29 cellular contexts compared by ENCODE assay signal in genomic region chr2:20989404-20989803, GRCh38. TPM values are rescaled to one million over a fixed set of nuclear protein-coding genes. Genes with fewer than 3 reads are reported as not detected.
DNase-seq lines count a peak whose midpoint lies in the region; ATAC-seq, FAIRE-seq and TF ChIP-seq lines count a peak whose summit lies in the region.
"Had no signal": no experiment of that assay in that cellular context is flagged by ENCODE, and none has a peak within 500 bp of the region (broad histone marks: within the 10 kb centered on the region; RNA-seq: fewer than 3 reads in every experiment).

No MANE protein-coding gene starts in this region.

- no peaks in the 10 kb centered on the region for H3K36me3 ChIP-seq in BLaER1
- H3K36me3 ChIP-seq: BE2C, HAP-1 had no signal

- H3K4me3 Mint-ChIP-seq in chondrocyte (ENCODE audit: unreplicated experiment) (no peak overlapping the region), nephron (no peak overlapping the region)
- no peak overlapping the region for H3K4me3 Mint-ChIP-seq in stimulated activated effector memory CD8-positive, alpha-beta T cell treated with anti-CD3 and anti-CD28 coated beads, Interleukin-12 subunit alpha, Interleukin-12 subunit beta, amount 100 ng/mL, for 72 hours
- H3K4me3 Mint-ChIP-seq in stimulated activated naive CD8-positive, alpha-beta T cell treated with anti-CD3 and anti-CD28 coated beads, Interleukin-15, amount 100 ng/mL, for 72 hours: no peak overlapping the region
- H3K4me3 Mint-ChIP-seq: CD4-positive, CD25-positive, alpha-beta regulatory T cell; HFFc6 had no signal

- H3K9ac ChIP-seq in BLaER1: no peak overlapping the region

- no peaks in the 10 kb centered on the region for H4K20me1 ChIP-seq in BLaER1

- H3K27me3 ChIP-seq in BLaER1: no peaks in the 10 kb centered on the region
- H3K27me3 ChIP-seq: BE2C had no signal

- DNase-seq in chondrocyte (ENCODE audit: low spot score): no peak
- DNase-seq in stimulated activated effector memory CD8-positive, alpha-beta T cell treated with anti-CD3 and anti-CD28 coated beads, Interleukin-12 subunit alpha, Interleukin-12 subunit beta, amount 100 ng/mL, for 72 hours (ENCODE audit: low spot score in 2 of 2): no peak
- no peak for DNase-seq in stimulated activated naive CD8-positive, alpha-beta T cell treated with anti-CD3 and anti-CD28 coated beads, Interleukin-15, amount 100 ng/mL, for 72 hours
- no peak for DNase-seq in DMS79 (lab: John Stamatoyannopoulos, UW)
- no peak for DNase-seq in MV-4-11 (lab: John Stamatoyannopoulos, UW)
- no peak for DNase-seq in HTR-8/SVneo (ENCODE audit: insufficient read length, low spot score)
- DNase-seq: 8988T; ACHN; BE2C; CD4-positive, CD25-positive, alpha-beta regulatory T cell; DMS153; GOT3; HFFc6; KBM-7; NCI-H2081; NCI-H2227 treated with DMSO at 0.1 percent for 48 hours; NCI-H526 treated with DMSO at 0.1 percent for 48 hours; SHP77 had no signal

- peaks cover 66% of the 10 kb centered on the region for H3K4me1 Mint-ChIP-seq in chondrocyte (ENCODE audit: low read depth)
- H3K4me1 Mint-ChIP-seq in nephron: peaks cover 14% of the 10 kb centered on the region
- H3K4me1 Mint-ChIP-seq in stimulated activated effector memory CD8-positive, alpha-beta T cell treated with anti-CD3 and anti-CD28 coated beads, Interleukin-12 subunit alpha, Interleukin-12 subunit beta, amount 100 ng/mL, for 72 hours: no peaks in the 10 kb centered on the region
- no peaks in the 10 kb centered on the region for H3K4me1 Mint-ChIP-seq in stimulated activated naive CD8-positive, alpha-beta T cell treated with anti-CD3 and anti-CD28 coated beads, Interleukin-15, amount 100 ng/mL, for 72 hours
- H3K4me1 Mint-ChIP-seq: CD4-positive, CD25-positive, alpha-beta regulatory T cell had no signal

- H3K4me3 ChIP-seq in BLaER1: no peak overlapping the region
- H3K4me3 ChIP-seq: HAP-1 had no signal

- H3K27ac ChIP-seq in BLaER1: peak overlapping the region; percentile 51
- H3K27ac ChIP-seq: RWPE1 had no signal

- H3K36me3 Mint-ChIP-seq in chondrocyte (ENCODE audit: low read depth) (no peaks in the 10 kb centered on the region), nephron (ENCODE audit: low read depth) (no peaks in the 10 kb centered on the region)
- no peaks in the 10 kb centered on the region for H3K36me3 Mint-ChIP-seq in stimulated activated effector memory CD8-positive, alpha-beta T cell treated with anti-CD3 and anti-CD28 coated beads, Interleukin-12 subunit alpha, Interleukin-12 subunit beta, amount 100 ng/mL, for 72 hours
- H3K36me3 Mint-ChIP-seq: CD4-positive, CD25-positive, alpha-beta regulatory T cell had no signal

- no peak for FAIRE-seq in HTR-8/SVneo (lab: Jason Lieb, UNC)

- H3K9me3 ChIP-seq in BLaER1: no peaks in the 10 kb centered on the region
- H3K9me3 ChIP-seq: BE2C, HAP-1 had no signal

- TF ChIP-seq CTCF in chondrocyte (IDR thresholded peaks at IDR 0.05) (no peak), nephron (IDR thresholded peaks at IDR 0.05; ENCODE audit: unreplicated experiment in 3 of 3) (no peak)

- no peak for ATAC-seq in stimulated activated effector memory CD8-positive, alpha-beta T cell treated with anti-CD3 and anti-CD28 coated beads, Interleukin-12 subunit alpha, Interleukin-12 subunit beta, amount 100 ng/mL, for 72 hours
- ATAC-seq in stimulated activated naive CD8-positive, alpha-beta T cell treated with anti-CD3 and anti-CD28 coated beads, Interleukin-15, amount 100 ng/mL, for 72 hours: no peak
- ATAC-seq: Panc1 had no signal

- peaks cover 40% of the 10 kb centered on the region for H3K4me1 ChIP-seq in BLaER1
- H3K4me1 ChIP-seq: BE2C, HAP-1 had no signal

- H3K9me3 Mint-ChIP-seq in chondrocyte (ENCODE audit: low read depth) (no peaks in the 10 kb centered on the region), nephron (no peaks in the 10 kb centered on the region)
- no peaks in the 10 kb centered on the region for H3K9me3 Mint-ChIP-seq in stimulated activated effector memory CD8-positive, alpha-beta T cell treated with anti-CD3 and anti-CD28 coated beads, Interleukin-12 subunit alpha, Interleukin-12 subunit beta, amount 100 ng/mL, for 72 hours
- H3K9me3 Mint-ChIP-seq in stimulated activated naive CD8-positive, alpha-beta T cell treated with anti-CD3 and anti-CD28 coated beads, Interleukin-15, amount 100 ng/mL, for 72 hours: no peaks in the 10 kb centered on the region

- H3K4me2 ChIP-seq in BLaER1: peak overlapping the region; percentile 81

- H3K27me3 Mint-ChIP-seq in chondrocyte (ENCODE audit: low read depth) (peaks cover 4% of the 10 kb centered on the region), nephron (ENCODE audit: low read depth) (peaks cover 25% of the 10 kb centered on the region)
- no peaks in the 10 kb centered on the region for H3K27me3 Mint-ChIP-seq in stimulated activated naive CD8-positive, alpha-beta T cell treated with anti-CD3 and anti-CD28 coated beads, Interleukin-15, amount 100 ng/mL, for 72 hours

- H3K27ac Mint-ChIP-seq in chondrocyte (ENCODE audit: unreplicated experiment) (peak overlapping the region; percentile 39), nephron (peak overlapping the region in 2 of 3 experiments; percentile 25 to 45)
- H3K27ac Mint-ChIP-seq in stimulated activated effector memory CD8-positive, alpha-beta T cell treated with anti-CD3 and anti-CD28 coated beads, Interleukin-12 subunit alpha, Interleukin-12 subunit beta, amount 100 ng/mL, for 72 hours: peak overlapping the region; percentile 26
- no peak overlapping the region for H3K27ac Mint-ChIP-seq in stimulated activated naive CD8-positive, alpha-beta T cell treated with anti-CD3 and anti-CD28 coated beads, Interleukin-15, amount 100 ng/mL, for 72 hours
- H3K27ac Mint-ChIP-seq: CD4-positive, CD25-positive, alpha-beta regulatory T cell; HFFc6 had no signal

RNA-seq across cellular contexts. Expression of gene APOB, which starts 54.5 kb away (rescaled TPM):
- 0.23 to 0.32 TPM (median 0.31 TPM) in 3 replicates for total RNA-seq in chondrocyte
- total RNA-seq: CD4-positive, CD25-positive, alpha-beta regulatory T cell; Daoy; G401; HFFc6; LHCN-M2; MCF 10A; NCI-H460; SK-MEL-5 had no signal

Comparison
In these comparisons a context has a peak if more than half of its experiments do, and no peak if none do; other contexts are left out.
1. H3K27ac Mint-ChIP-seq: peak in chondrocyte (single experiment), nephron (2 of 3) and stimulated activated effector memory CD8-positive, alpha-beta T cell treated with anti-CD3 and anti-CD28 coated beads, Interleukin-12 subunit alpha, Interleukin-12 subunit beta, amount 100 ng/mL, for 72 hours (single experiment); none in stimulated activated naive CD8-positive, alpha-beta T cell treated with anti-CD3 and anti-CD28 coated beads, Interleukin-15, amount 100 ng/mL, for 72 hours (0 of 2).